Comparison of ENCODE assay signal across 8 cellular contexts in the genomic region with DNA sequence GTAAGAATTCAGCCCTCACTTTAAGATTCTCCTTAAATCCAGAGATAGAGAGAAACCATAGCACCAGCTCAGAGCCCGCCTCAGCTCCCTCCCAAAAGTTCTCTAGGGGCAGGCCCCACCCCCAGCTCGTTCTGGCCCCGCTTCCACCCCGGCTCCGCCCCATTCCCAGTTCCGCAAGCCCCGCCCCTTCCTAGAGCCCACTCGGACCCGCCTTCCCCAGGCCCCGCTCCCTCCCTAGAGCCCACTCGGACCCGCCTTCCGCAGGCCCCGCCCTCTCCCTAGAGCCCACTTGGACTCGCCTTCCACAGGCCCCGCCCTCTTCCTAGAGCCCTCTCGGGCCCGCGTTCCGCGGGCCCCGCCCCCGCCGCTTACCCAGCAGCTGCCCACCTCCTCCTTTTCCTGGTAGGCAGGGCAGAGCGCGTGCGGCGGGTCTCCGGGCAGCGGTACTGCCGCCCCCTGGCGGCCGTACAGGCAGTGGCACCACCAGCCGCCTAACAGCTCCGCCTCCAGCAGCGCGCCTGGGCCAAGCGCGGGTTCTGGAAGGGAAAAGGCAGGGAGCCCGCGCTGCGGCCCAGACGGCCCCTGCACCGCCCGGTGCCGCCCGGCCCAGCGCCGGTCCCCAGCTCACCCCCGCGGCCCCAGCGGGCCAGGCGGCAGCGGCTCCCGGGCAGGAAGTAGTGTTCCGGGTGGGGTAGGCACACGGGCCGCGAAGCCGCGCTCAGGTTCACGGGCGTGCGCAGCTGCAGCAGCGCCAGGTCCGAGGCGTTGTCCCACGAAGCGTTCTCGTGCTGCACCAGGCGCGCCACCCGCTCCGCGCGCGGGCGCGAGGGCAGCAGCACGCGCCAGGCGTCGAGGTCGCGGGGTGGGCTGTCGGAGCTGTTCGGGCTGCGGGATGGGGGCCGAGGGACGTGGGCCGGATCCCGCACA. TPM values are rescaled to one million over a fixed set of nuclear protein-coding genes. Genes with fewer than 3 reads are reported as not detected.
DNase-seq lines count a peak whose midpoint lies in the region; ATAC-seq, FAIRE-seq and TF ChIP-seq lines count a peak whose summit lies in the region.

No MANE protein-coding gene starts in this region.

- peak; percentile 91 for ATAC-seq in HG03442 (IDR thresholded peaks at IDR 0.05; ENCODE audit: unreplicated experiment)

- FAIRE-seq in GM19239 (lab: Jason Lieb, UNC), result peak; percentile 93

- H3K4me1 ChIP-seq in BE2C, result peaks cover 17% of the 10 kb centered on the region

- peak; percentile 99 for DNase-seq in BE2C
- DNase-seq in GM19239 (ENCODE audit: insufficient read length, low spot score), result peak; percentile 100
- peak; percentile 97 for DNase-seq in NCI-H510A (lab: John Stamatoyannopoulos, UW)
- peak; percentile 97 to 98 for DNase-seq in activated CD4-positive, alpha-beta T cell treated with anti-CD3 and anti-CD28 coated beads for 24 hours (ENCODE audit: low read depth in 2 of 2)
- peak; percentile 99 for DNase-seq in choroid plexus epithelial cell (ENCODE audit: low read depth)
- peak; percentile 93 to 98 (median 98) for DNase-seq in stimulated activated CD4-positive, alpha-beta T cell treated with anti-CD3 and anti-CD28 coated beads, Interleukin-1b, Interleukin-23, amount 100 ng/mL, for 24 hours (ENCODE audit: low read depth in 4 of 4, low spot score in 1 of 4)

- no peaks in the 10 kb centered on the region for H3K27me3 ChIP-seq in BE2C
- H3K27me3 ChIP-seq in layer of hippocampus (ENCODE audit: control insufficient read depth, insufficient read depth, low read length), result no peaks in the 10 kb centered on the region

- no peaks in the 10 kb centered on the region for H3K36me3 ChIP-seq in BE2C

- TF ChIP-seq CTCF in BE2C (IDR thresholded peaks at IDR 0.05; ENCODE audit: low read depth, low read length), result peak; percentile 88
- peak; percentile 78 for TF ChIP-seq CTCF in choroid plexus epithelial cell (conservative IDR thresholded peaks at IDR 0.05; ENCODE audit: low read depth, low read length)

- H3K9me3 ChIP-seq in BE2C, result no peaks in the 10 kb centered on the region

- H3K27ac ChIP-seq in layer of hippocampus (ENCODE audit: low read depth, low read length), result peak overlapping the region; percentile 86

- H3K4me3 ChIP-seq in BE2C (ENCODE audit: low read depth, low read length) (peak overlapping the region; percentile 32), choroid plexus epithelial cell (ENCODE audit: low read depth, low read length) (peak overlapping the region; percentile 47)

RNA-seq across cellular contexts. Expression of gene PRSS8, which starts 6.8 kb away (rescaled TPM):
- polyA plus RNA-seq in BE2C (2012; ENCODE audit: insufficient read depth, insufficient read length, low read depth), result 27.5 TPM

RNA-seq across cellular contexts. Expression of gene PRSS36, which starts 7.5 kb away (rescaled TPM):
- polyA plus RNA-seq in BE2C (2012; ENCODE audit: insufficient read depth, insufficient read length, low read depth), result 2.3 TPM

RNA-seq across cellular contexts. Expression of gene KAT8, which starts 24.9 kb away (rescaled TPM):
- 71.8 TPM for polyA plus RNA-seq in BE2C (2012; ENCODE audit: insufficient read depth, insufficient read length, low read depth)

RNA-seq across cellular contexts. Expression of gene BCKDK, which starts 34.2 kb away (rescaled TPM):
- 77.0 TPM for polyA plus RNA-seq in BE2C (2012; ENCODE audit: insufficient read depth, insufficient read length, low read depth)

RNA-seq across cellular contexts. Expression of gene FUS, which starts 37.6 kb away (rescaled TPM):
- 509 TPM for polyA plus RNA-seq in BE2C (2012; ENCODE audit: insufficient read depth, insufficient read length, low read depth)

Comparison
In these comparisons a context has a peak if more than half of its experiments do, and no peak if none do; other contexts are left out.
1. Peak in every context shown above with its lines: DNase-seq, ATAC-seq, H3K4me3 ChIP-seq and H3K27ac ChIP-seq.